In genomic region chr10:125249948-125250347, GRCh38 we compare ENCODE assay signal across 34 cellular contexts.
"Had no signal": no experiment of that assay in that cellular context is flagged by ENCODE, and none has a peak within 500 bp of the region (broad histone marks: within the 10 kb centered on the region; RNA-seq: fewer than 3 reads in every experiment).

No MANE protein-coding gene starts in this region.

- DNase-seq: Karpas-422, Kasumi-1, KG1, MG63, MM.1S, MV-4-11, NCI-H1048, NCI-H1092, NCI-H1092 treated with DMSO at 0.1 percent for 48 hours, NCI-H1105, NCI-H1105 treated with DMSO at 0.1 percent for 48 hours, NCI-H1417, NCI-H1417 treated with DMSO at 0.1 percent for 48 hours, NCI-H1436, NCI-H1436 treated with DMSO at 0.1 percent for 48 hours, NCI-H146, NCI-H1694 treated with DMSO at 0.1 percent for 48 hours, NCI-H187, NCI-H187 treated with DMSO at 0.1 percent for 48 hours, NCI-H1930, NCI-H2029, NCI-H2029 treated with DMSO at 0.1 percent for 48 hours, NCI-H2081, NCI-H2081 treated with DMSO at 0.1 percent for 48 hours, NCI-H2107, NCI-H2171, NCI-H2171 treated with DMSO at 0.1 percent for 48 hours, NCI-H2227 treated with DMSO at 0.1 percent for 48 hours, NCI-H226, NCI-H345, NCI-H446, NCI-H446 treated with DMSO at 0.1 percent for 48 hours, NCI-H510A, NCI-H510A treated with DMSO at 0.1 percent for 48 hours had no signal

- H3K4me3 ChIP-seq: MG63 had no signal

- H3K36me3 ChIP-seq: MG63 had no signal

- H3K27me3 ChIP-seq: MG63 had no signal
